ENCODE assay signal across 6 cellular contexts in genomic region chr18:10785798-10786197, GRCh38.
"Had no signal": no experiment of that assay in that cellular context is flagged by ENCODE, and none has a peak within 500 bp of the region (broad histone marks: within the 10 kb centered on the region; RNA-seq: fewer than 3 reads in every experiment).

No MANE protein-coding gene starts in this region.

- H3K4me3 ChIP-seq: GM23338, K562 had no signal

- H3K27ac Mint-ChIP-seq: GM23338 had no signal

- H3K4me1 Mint-ChIP-seq: GM23338, H9 had no signal

- H3K4me3 Mint-ChIP-seq: GM23338, H9 had no signal

- H3K9me3 Mint-ChIP-seq: GM23338, H9 had no signal

- DNase-seq: H9, HCEC 1CT, IMR-90, KG1 had no signal
